15 cellular contexts compared by ENCODE assay signal in the genomic region with DNA sequence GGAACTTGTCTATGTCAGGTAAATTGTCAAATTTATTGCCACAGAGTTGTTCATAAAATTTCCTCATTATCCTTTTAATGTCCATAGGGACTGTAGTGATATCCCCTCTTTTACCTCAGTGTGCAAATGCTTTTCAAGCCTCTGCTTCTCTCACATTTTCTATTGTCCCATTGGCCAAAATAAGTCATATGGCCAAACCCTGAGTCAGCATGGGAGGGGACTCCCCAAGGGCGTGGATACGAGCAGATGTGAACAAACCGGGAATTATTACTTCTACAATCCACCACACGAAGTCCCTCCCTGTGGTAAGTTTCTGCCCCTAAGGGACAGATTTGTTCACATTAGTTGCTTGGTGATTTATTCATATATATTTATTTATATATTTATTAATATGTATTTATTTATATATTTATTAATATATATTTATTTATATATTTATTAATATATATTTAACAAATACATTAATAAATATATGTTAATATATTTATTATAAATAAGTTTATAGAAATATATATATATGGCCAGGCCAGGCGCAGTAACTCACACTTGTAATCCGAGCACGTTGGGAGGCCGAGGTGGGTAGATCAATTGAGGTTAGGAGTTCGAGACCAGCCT. TPM values are rescaled to one million over a fixed set of nuclear protein-coding genes. Genes with fewer than 3 reads are reported as not detected.
DNase-seq lines count a peak whose midpoint lies in the region; ATAC-seq and TF ChIP-seq lines count a peak whose summit lies in the region.
"Had no signal": no experiment of that assay in that cellular context is flagged by ENCODE, and none has a peak within 500 bp of the region (broad histone marks: within the 10 kb centered on the region; RNA-seq: fewer than 3 reads in every experiment).

No MANE protein-coding gene starts in this region.

- no peak overlapping the region for H3K4me3 ChIP-seq in HL-60 (replicated peaks; ENCODE audit: insufficient read depth, low read length)

- no peaks in the 10 kb centered on the region for H3K4me1 Mint-ChIP-seq in activated naive CD4-positive, alpha-beta T cell treated with anti-CD3 and anti-CD28 coated beads, Interleukin-2, amount 10 ng/mL, durations not matched to agents 7 days and 5 days
- H3K4me1 Mint-ChIP-seq: CD4-positive, CD25-positive, alpha-beta regulatory T cell; central memory CD8-positive, alpha-beta T cell had no signal

- ATAC-seq in foreskin keratinocyte, result peak; percentile 47
- no peak for ATAC-seq in left cardiac atrium

- H3K9me3 Mint-ChIP-seq in activated naive CD4-positive, alpha-beta T cell treated with anti-CD3 and anti-CD28 coated beads, Interleukin-2, amount 10 ng/mL, durations not matched to agents 7 days and 5 days, result no peaks in the 10 kb centered on the region
- H3K9me3 Mint-ChIP-seq: central memory CD8-positive, alpha-beta T cell had no signal

- TF ChIP-seq CTCF in HL-60 (IDR thresholded peaks at IDR 0.05; ENCODE audit: insufficient read depth, low read length) (no peak), foreskin keratinocyte (conservative IDR thresholded peaks at IDR 0.05) (no peak), GM20000 (IDR thresholded peaks at IDR 0.05; ENCODE audit: extremely low read depth, missing control alignments) (no peak)

- H3K27ac Mint-ChIP-seq in activated naive CD4-positive, alpha-beta T cell treated with anti-CD3 and anti-CD28 coated beads, Interleukin-2, amount 10 ng/mL, durations not matched to agents 7 days and 5 days, result no peak overlapping the region
- H3K27ac Mint-ChIP-seq: CD4-positive, CD25-positive, alpha-beta regulatory T cell had no signal

- CTCF ChIA-PET in activated naive CD4-positive, alpha-beta T cell treated with anti-CD3 and anti-CD28 coated beads, Interleukin-2, amount 10 ng/mL, durations not matched to agents 7 days and 5 days (lab: Charles Lee), result no interaction called here

- H3K4me1 ChIP-seq in foreskin keratinocyte, result peaks cover 12% of the 10 kb centered on the region

- peaks cover 25% of the 10 kb centered on the region for H3K27me3 Mint-ChIP-seq in activated naive CD4-positive, alpha-beta T cell treated with anti-CD3 and anti-CD28 coated beads, Interleukin-2, amount 10 ng/mL, durations not matched to agents 7 days and 5 days

- intact Hi-C loops in left cardiac atrium (cut with DNase I), result no loop called here

- H3K27ac ChIP-seq in HL-60 (replicated peaks) (no peak overlapping the region), foreskin keratinocyte (no peak overlapping the region)

- H3K36me3 Mint-ChIP-seq in activated naive CD4-positive, alpha-beta T cell treated with anti-CD3 and anti-CD28 coated beads, Interleukin-2, amount 10 ng/mL, durations not matched to agents 7 days and 5 days, result no peaks in the 10 kb centered on the region
- H3K36me3 Mint-ChIP-seq: CD4-positive, CD25-positive, alpha-beta regulatory T cell had no signal

- H3K27me3 ChIP-seq in HL-60 (ENCODE audit: insufficient read depth, poor library complexity, severe bottlenecking) (no peaks in the 10 kb centered on the region), foreskin keratinocyte (peaks cover 14% of the 10 kb centered on the region)

- no peak overlapping the region for H3K4me3 Mint-ChIP-seq in activated naive CD4-positive, alpha-beta T cell treated with anti-CD3 and anti-CD28 coated beads, Interleukin-2, amount 10 ng/mL, durations not matched to agents 7 days and 5 days
- H3K4me3 Mint-ChIP-seq: CD4-positive, CD25-positive, alpha-beta regulatory T cell; central memory CD8-positive, alpha-beta T cell had no signal

- DNase-seq in Daoy (ENCODE audit: low read depth) (peak; percentile 55), HL-60 (ENCODE audit: low read depth in 1 of 2, low spot score in 1 of 2) (peak; percentile 23 to 30), RPMI7951 (ENCODE audit: low read depth) (peak; percentile 69), foreskin keratinocyte (peak; percentile 26 to 39), left cardiac atrium (no peak), GM20000 (ENCODE audit: low spot score) (no peak), hippocampal formation (lab: John Stamatoyannopoulos, UW) (no peak)
- no peak for DNase-seq in activated naive CD4-positive, alpha-beta T cell treated with anti-CD3 and anti-CD28 coated beads, Interleukin-2, amount 10 ng/mL, durations not matched to agents 7 days and 5 days
- DNase-seq: activated naive CD4-positive, alpha-beta T cell; CD4-positive, CD25-positive, alpha-beta regulatory T cell; NCI-H1436; NCI-H774; substantia nigra had no signal

RNA-seq across cellular contexts. Expression of a gene that starts 20.1 kb away (rescaled TPM):
- total RNA-seq in Daoy (2014; rRNA removed; shearing (Covaris generic)), result 1.4 and 1.5 TPM in 2 replicates
- not detected in 2 replicates for total RNA-seq in RPMI7951 (2014; rRNA removed; shearing (Covaris generic))
- total RNA-seq in foreskin keratinocyte, result 7.5 and 9.1 TPM in 2 replicates
- polyA plus RNA-seq in foreskin keratinocyte, result 8.1 and 8.6 TPM in 2 replicates
- total RNA-seq in left cardiac atrium, result 1 to 10 TPM in 1 of 2 donors, under 1 TPM in 1; 0.73 to 2.0 TPM
- total RNA-seq: CD4-positive, CD25-positive, alpha-beta regulatory T cell; fibroblast of lung had no signal
- polyA plus RNA-seq: CD4-positive, CD25-positive, alpha-beta regulatory T cell; fibroblast of lung had no signal

RNA-seq across cellular contexts. Expression of a gene that starts 40.0 kb away (rescaled TPM):
- total RNA-seq in Daoy (2014; rRNA removed; shearing (Covaris generic)), result 40.5 and 51.0 TPM in 2 replicates
- 44.7 and 51.5 TPM in 2 replicates for total RNA-seq in RPMI7951 (2014; rRNA removed; shearing (Covaris generic))
- total RNA-seq in foreskin keratinocyte, result 82.3 and 85.4 TPM in 2 replicates
- polyA plus RNA-seq in foreskin keratinocyte, result 60.6 and 66.8 TPM in 2 replicates
- 10 to 100 TPM; 59.2 to 61.7 TPM for total RNA-seq in left cardiac atrium

RNA-seq across cellular contexts. Expression of a gene that starts 53.1 kb away (rescaled TPM):
- 1.6 and 3.6 TPM in 2 replicates for total RNA-seq in Daoy (2014; rRNA removed; shearing (Covaris generic))
- 2.0 and 3.5 TPM in 2 replicates for total RNA-seq in RPMI7951 (2014; rRNA removed; shearing (Covaris generic))
- total RNA-seq in foreskin keratinocyte, result 8.2 and 8.6 TPM in 2 replicates
- polyA plus RNA-seq in foreskin keratinocyte, result 12.3 and 12.9 TPM in 2 replicates
- total RNA-seq in left cardiac atrium, result 10 to 100 TPM; 21.2 to 25.0 TPM

RNA-seq across cellular contexts. Expression of a gene that starts 53.8 kb away (rescaled TPM):
- total RNA-seq in Daoy (2014; rRNA removed; shearing (Covaris generic)), result 47.3 and 48.9 TPM in 2 replicates
- 27.7 and 29.4 TPM in 2 replicates for total RNA-seq in RPMI7951 (2014; rRNA removed; shearing (Covaris generic))
- 36.1 and 40.0 TPM in 2 replicates for total RNA-seq in foreskin keratinocyte
- polyA plus RNA-seq in foreskin keratinocyte, result 33.5 and 34.7 TPM in 2 replicates
- 10 to 100 TPM; 18.1 to 24.1 TPM for total RNA-seq in left cardiac atrium

RNA-seq across cellular contexts. Expression of a gene that starts 54.1 kb away (rescaled TPM):
- 31.9 and 135 TPM in 2 replicates for total RNA-seq in Daoy (2014; rRNA removed; shearing (Covaris generic))
- 80.6 and 92.9 TPM in 2 replicates for total RNA-seq in RPMI7951 (2014; rRNA removed; shearing (Covaris generic))
- total RNA-seq in foreskin keratinocyte (40.5 and 62.6 TPM in 2 replicates), left cardiac atrium (100 to 1,000 TPM; 150 to 152 TPM)
- polyA plus RNA-seq in foreskin keratinocyte, result 77.0 and 87.5 TPM in 2 replicates

Comparison
In these comparisons a context has a peak if more than half of its experiments do, and no peak if none do; other contexts are left out.
1. DNase-seq: peak in Daoy (single experiment), HL-60 (2 of 2), RPMI7951 (single experiment) and foreskin keratinocyte (2 of 2); none in activated naive CD4-positive, alpha-beta T cell treated with anti-CD3 and anti-CD28 coated beads, Interleukin-2, amount 10 ng/mL, durations not matched to agents 7 days and 5 days (single experiment), left cardiac atrium (single experiment), GM20000 (single experiment) and hippocampal formation (0 of 2).